8 cellular contexts compared by ENCODE assay signal in genomic region chr21:39388038-39388810, GRCh38. TPM values are rescaled to one million over a fixed set of nuclear protein-coding genes. Genes with fewer than 3 reads are reported as not detected.
DNase-seq lines count a peak whose midpoint lies in the region; ATAC-seq and TF ChIP-seq lines count a peak whose summit lies in the region.

No MANE protein-coding gene starts in this region.

- H3K4me3 Mint-ChIP-seq in progenitor cell of endocrine pancreas (ENCODE audit: low read depth): peak overlapping the region; percentile 71

- H3K27me3 ChIP-seq in adipocyte (replicated peaks; ENCODE audit: control insufficient read depth, insufficient read depth, low read length) (no peaks in the 10 kb centered on the region), left ventricle myocardium inferior (ENCODE audit: low read depth) (no peaks in the 10 kb centered on the region), upper lobe of right lung (no peaks in the 10 kb centered on the region)

- peak; percentile 84 for DNase-seq in NCI-H1092 treated with DMSO at 0.1 percent for 48 hours (lab: John Stamatoyannopoulos, UW)
- peak; percentile 83 for DNase-seq in T follicular helper cell (ENCODE audit: low read depth)
- peak; percentile 97 for DNase-seq in adipocyte (ENCODE audit: low read depth)
- peak; percentile 93 for DNase-seq in left ventricle myocardium inferior
- DNase-seq in progenitor cell of endocrine pancreas (ENCODE audit: low spot score, unreplicated experiment): peak; percentile 88
- DNase-seq in upper lobe of right lung: peak; percentile 97

- H3K36me3 Mint-ChIP-seq in progenitor cell of endocrine pancreas (ENCODE audit: insufficient read depth): peaks cover 4% of the 10 kb centered on the region

- ATAC-seq in HG02763 (IDR thresholded peaks at IDR 0.05; ENCODE audit: unreplicated experiment) (peak; percentile 73), upper lobe of right lung (peak; percentile 91)

- peaks cover 31% of the 10 kb centered on the region for H3K4me1 ChIP-seq in adipocyte (ENCODE audit: control insufficient read depth, insufficient read depth, low read length)
- peaks cover 50% of the 10 kb centered on the region for H3K4me1 ChIP-seq in left ventricle myocardium inferior
- peaks cover 26% of the 10 kb centered on the region for H3K4me1 ChIP-seq in upper lobe of right lung

- peak overlapping the region; percentile 83 for H3K27ac ChIP-seq in left ventricle myocardium inferior (replicated peaks)
- peak overlapping the region; percentile 49 for H3K27ac ChIP-seq in upper lobe of right lung

- TF ChIP-seq CTCF in GM12875 (IDR thresholded peaks at IDR 0.05; ENCODE audit: borderline replicate concordance, insufficient read depth, low read depth, low read length): peak; percentile 95
- TF ChIP-seq CTCF in left ventricle myocardium inferior (IDR thresholded peaks at IDR 0.05; ENCODE audit: borderline replicate concordance): peak; percentile 96
- TF ChIP-seq CTCF in progenitor cell of endocrine pancreas (IDR thresholded peaks at IDR 0.05; ENCODE audit: unreplicated experiment): peak; percentile 96
- TF ChIP-seq CTCF in upper lobe of right lung (IDR thresholded peaks at IDR 0.05): peak; percentile 97

- peaks cover 17% of the 10 kb centered on the region for H3K4me1 Mint-ChIP-seq in progenitor cell of endocrine pancreas (ENCODE audit: low read depth)

- peak overlapping the region; percentile 57 for H3K27ac Mint-ChIP-seq in progenitor cell of endocrine pancreas

- H3K4me3 ChIP-seq in GM12875 (ENCODE audit: low read depth, low read length) (peak overlapping the region; percentile 44), adipocyte (ENCODE audit: low read length) (peak overlapping the region; percentile 88), left ventricle myocardium inferior (peak overlapping the region; percentile 65), upper lobe of right lung (peak overlapping the region; percentile 53)

- H3K9me3 ChIP-seq in adipocyte (ENCODE audit: control insufficient read depth, low read length) (no peaks in the 10 kb centered on the region), left ventricle myocardium inferior (replicated peaks) (no peaks in the 10 kb centered on the region), upper lobe of right lung (no peaks in the 10 kb centered on the region)

- peak overlapping the region; percentile 87 for H3K9ac ChIP-seq in adipocyte (ENCODE audit: low read length)

- H3K36me3 ChIP-seq in adipocyte (ENCODE audit: control insufficient read depth, insufficient read depth, low read length, severe bottlenecking): peaks cover 22% of the 10 kb centered on the region
- H3K36me3 ChIP-seq in left ventricle myocardium inferior: peaks cover 25% of the 10 kb centered on the region
- H3K36me3 ChIP-seq in upper lobe of right lung: peaks cover 23% of the 10 kb centered on the region

- intact Hi-C loops in left ventricle myocardium inferior (cut with micrococcal nuclease) (no loop called here), upper lobe of right lung (cut with DNase I) (loop anchor here (10.0 kb wide), 1 partner anchor 73 kb away; the partner anchor contains the start of gene BRWD1)

- no peaks in the 10 kb centered on the region for H3K27me3 Mint-ChIP-seq in progenitor cell of endocrine pancreas

- no peaks in the 10 kb centered on the region for H3K9me3 Mint-ChIP-seq in progenitor cell of endocrine pancreas (ENCODE audit: low read depth)

RNA-seq across cellular contexts. Expression of gene HMGN1, which starts 39.3 kb away (rescaled TPM):
- total RNA-seq in left ventricle myocardium inferior (64.5 TPM), progenitor cell of endocrine pancreas (596 and 597 TPM in 2 replicates), upper lobe of right lung (170 TPM)

RNA-seq across cellular contexts. Expression of gene LCA5L, which starts 57.4 kb away (rescaled TPM):
- total RNA-seq in left ventricle myocardium inferior (0.80 TPM), progenitor cell of endocrine pancreas (1.3 and 1.8 TPM in 2 replicates), upper lobe of right lung (1.8 TPM)

Comparison
In these comparisons a context has a peak if more than half of its experiments do, and no peak if none do; other contexts are left out.
1. Peak in every context shown above with its lines: DNase-seq, ATAC-seq, H3K4me3 ChIP-seq and H3K27ac ChIP-seq.